ENCODE assay signal across 19 cellular contexts in genomic region chr1:113247355-113247754, GRCh38.
DNase-seq lines count a peak whose midpoint lies in the region; ATAC-seq and TF ChIP-seq lines count a peak whose summit lies in the region.
"Had no signal": no experiment of that assay in that cellular context is flagged by ENCODE, and none has a peak within 500 bp of the region (broad histone marks: within the 10 kb centered on the region; RNA-seq: fewer than 3 reads in every experiment).

No MANE protein-coding gene starts in this region.

- H3K36me3 ChIP-seq in GM23338 (ENCODE audit: insufficient read depth) (no peaks in the 10 kb centered on the region; the same call in 1 of the 2 replicates), body of pancreas (replicated peaks in 1 of 2; ENCODE audit: insufficient read depth in 1 of 2, low read depth in 2 of 2) (no peaks in the 10 kb centered on the region), suprapubic skin (no peaks in the 10 kb centered on the region)
- H3K36me3 ChIP-seq: MG63 had no signal

- no peak overlapping the region for H3K4me3 Mint-ChIP-seq in GM23338
- H3K4me3 Mint-ChIP-seq: CD4-positive, CD25-positive, alpha-beta regulatory T cell had no signal

- peaks cover 12% of the 10 kb centered on the region for H3K4me1 Mint-ChIP-seq in GM23338
- H3K4me1 Mint-ChIP-seq: CD4-positive, CD25-positive, alpha-beta regulatory T cell had no signal

- H4K20me1 ChIP-seq in GM23338 (replicated peaks; ENCODE audit: insufficient read depth), result no peaks in the 10 kb centered on the region

- DNase-seq in GM23338 (ENCODE audit: low spot score) (no peak), body of pancreas (peak; percentile 66 to 84 (median 72)), left colon (peak in 1 of 2 donors; percentile 58), suprapubic skin (ENCODE audit: low spot score in 2 of 2) (no peak), cerebellar cortex (ENCODE audit: low spot score) (no peak)
- no peak for DNase-seq in activated CD4-positive, alpha-beta T cell treated with anti-CD3 and anti-CD28 coated beads, Interleukin-2, amount 50 U/mL, for 1 hour
- DNase-seq: Calu3; CD4-positive, CD25-positive, alpha-beta regulatory T cell; HCEC 1CT; MG63; NCI-H1092 treated with DMSO at 0.1 percent for 48 hours; NCI-H1694 treated with DMSO at 0.1 percent for 48 hours; NCI-H345; NCI-H69; NK-92 treated with Interleukin-12 subunit alpha and Interleukin-12 subunit beta, amount 100 ng/mL, for 24 hours had no signal

- no peaks in the 10 kb centered on the region for H3K9me3 Mint-ChIP-seq in GM23338

- TF ChIP-seq POLR2A in body of pancreas (IDR thresholded peaks at IDR 0.05) (no peak), suprapubic skin (IDR thresholded peaks at IDR 0.05) (no peak)

- no peak overlapping the region for H3K4me2 ChIP-seq in GM23338
- H3K4me2 ChIP-seq: KMS-11 had no signal

- no peaks in the 10 kb centered on the region for H3K36me3 Mint-ChIP-seq in GM23338 (ENCODE audit: low read depth)
- H3K36me3 Mint-ChIP-seq: CD4-positive, CD25-positive, alpha-beta regulatory T cell had no signal

- H3K9me3 ChIP-seq in body of pancreas (no peaks in the 10 kb centered on the region), suprapubic skin (no peaks in the 10 kb centered on the region)
- H3K9me3 ChIP-seq: MG63 had no signal

- H3K4me1 ChIP-seq in GM23338 (ENCODE audit: insufficient read depth), result 0 out of 2 replicates have a peak, but pooled peaks cover 4% of the 10 kb centered on the region
- peaks cover 61% of the 10 kb centered on the region for H3K4me1 ChIP-seq in body of pancreas
- peaks cover 25% of the 10 kb centered on the region for H3K4me1 ChIP-seq in suprapubic skin

- WGBS in body of pancreas, 2 donors, result 37 to 42% methylated on average over 2 of the region's 2 CpGs
- WGBS in suprapubic skin, result 100% methylated on average over 1 of the region's 2 CpGs

- H3K4me3 ChIP-seq in GM23338, result no peak overlapping the region
- H3K4me3 ChIP-seq in body of pancreas, result no peak overlapping the region
- H3K4me3 ChIP-seq in suprapubic skin, result no peak overlapping the region
- H3K4me3 ChIP-seq: GM12878, MG63 had no signal

- H3K9me2 ChIP-seq in GM23338 (ENCODE audit: insufficient read depth), result peaks cover 6% of the 10 kb centered on the region; the same call in 1 of the 2 replicates

- no peak overlapping the region for H3K27ac Mint-ChIP-seq in GM23338
- H3K27ac Mint-ChIP-seq: CD4-positive, CD25-positive, alpha-beta regulatory T cell had no signal

- H3K27me3 Mint-ChIP-seq in GM23338 (ENCODE audit: insufficient read depth, low read depth, poor library complexity), result no peaks in the 10 kb centered on the region

- no peaks in the 10 kb centered on the region for H3K79me2 ChIP-seq in GM23338 (replicated peaks; ENCODE audit: insufficient read depth)

- no peaks in the 10 kb centered on the region for H3K27me3 ChIP-seq in GM23338 (ENCODE audit: insufficient read depth)
- H3K27me3 ChIP-seq in body of pancreas, result no peaks in the 10 kb centered on the region
- H3K27me3 ChIP-seq in suprapubic skin, result no peaks in the 10 kb centered on the region
- H3K27me3 ChIP-seq: MG63 had no signal

- intact Hi-C loops in body of pancreas (cut with DNase I), result no loop called here
- intact Hi-C loops in left colon (cut with DNase I, micrococcal nuclease), result no loop called here

- no peak for TF ChIP-seq EP300 in suprapubic skin (IDR thresholded peaks at IDR 0.05)

- TF ChIP-seq CTCF in GM23338 (conservative IDR thresholded peaks at IDR 0.05; ENCODE audit: low read depth in 2 of 2) (no peak), body of pancreas (IDR thresholded peaks at IDR 0.05) (no peak), suprapubic skin (IDR thresholded peaks at IDR 0.05) (no peak)

- no peaks in the 10 kb centered on the region for H3F3A ChIP-seq in GM23338 (replicated peaks; ENCODE audit: low read depth)

- H3K27ac ChIP-seq in GM23338 (ENCODE audit: low read depth) (no peak overlapping the region), body of pancreas (peak overlapping the region; percentile 52 to 70 (median 66)), suprapubic skin (peak overlapping the region; percentile 26)
- H3K27ac ChIP-seq: KMS-11 had no signal

- no peak for ATAC-seq in GM23338
- peak; percentile 80 for ATAC-seq in body of pancreas
- ATAC-seq in left colon, result peak; percentile 50
- ATAC-seq in GM19328 (IDR thresholded peaks at IDR 0.05; ENCODE audit: unreplicated experiment), result no peak
- ATAC-seq in GM21528 (IDR thresholded peaks at IDR 0.05; ENCODE audit: low FRiP score, unreplicated experiment), result no peak
- ATAC-seq: GM12878 had no signal

- H2AFZ ChIP-seq in GM23338, result 0 out of 2 replicates have a peak overlapping the region, but pooled peaks have one; percentile 74

TF ChIP-seq in GM23338, 12 proteins besides CTCF, POLR2A, EP300 and RAD21 (continues in another document):
- TF ChIP-seq STAT1 (IDR thresholded peaks at IDR 0.05; ENCODE audit: unreplicated experiment) (no peak), ZNF114 (CRISPR knock-in tag; IDR thresholded peaks at IDR 0.05) (no peak), CREB1 (CRISPR knock-in tag; IDR thresholded peaks at IDR 0.05; ENCODE audit: low read depth) (no peak), ZNF331 (CRISPR knock-in tag; IDR thresholded peaks at IDR 0.05; ENCODE audit: low read depth) (no peak), EZH2phosphoT487 (IDR thresholded peaks at IDR 0.05; ENCODE audit: unreplicated experiment) (no peak)
- TF ChIP-seq, protein P1, sequence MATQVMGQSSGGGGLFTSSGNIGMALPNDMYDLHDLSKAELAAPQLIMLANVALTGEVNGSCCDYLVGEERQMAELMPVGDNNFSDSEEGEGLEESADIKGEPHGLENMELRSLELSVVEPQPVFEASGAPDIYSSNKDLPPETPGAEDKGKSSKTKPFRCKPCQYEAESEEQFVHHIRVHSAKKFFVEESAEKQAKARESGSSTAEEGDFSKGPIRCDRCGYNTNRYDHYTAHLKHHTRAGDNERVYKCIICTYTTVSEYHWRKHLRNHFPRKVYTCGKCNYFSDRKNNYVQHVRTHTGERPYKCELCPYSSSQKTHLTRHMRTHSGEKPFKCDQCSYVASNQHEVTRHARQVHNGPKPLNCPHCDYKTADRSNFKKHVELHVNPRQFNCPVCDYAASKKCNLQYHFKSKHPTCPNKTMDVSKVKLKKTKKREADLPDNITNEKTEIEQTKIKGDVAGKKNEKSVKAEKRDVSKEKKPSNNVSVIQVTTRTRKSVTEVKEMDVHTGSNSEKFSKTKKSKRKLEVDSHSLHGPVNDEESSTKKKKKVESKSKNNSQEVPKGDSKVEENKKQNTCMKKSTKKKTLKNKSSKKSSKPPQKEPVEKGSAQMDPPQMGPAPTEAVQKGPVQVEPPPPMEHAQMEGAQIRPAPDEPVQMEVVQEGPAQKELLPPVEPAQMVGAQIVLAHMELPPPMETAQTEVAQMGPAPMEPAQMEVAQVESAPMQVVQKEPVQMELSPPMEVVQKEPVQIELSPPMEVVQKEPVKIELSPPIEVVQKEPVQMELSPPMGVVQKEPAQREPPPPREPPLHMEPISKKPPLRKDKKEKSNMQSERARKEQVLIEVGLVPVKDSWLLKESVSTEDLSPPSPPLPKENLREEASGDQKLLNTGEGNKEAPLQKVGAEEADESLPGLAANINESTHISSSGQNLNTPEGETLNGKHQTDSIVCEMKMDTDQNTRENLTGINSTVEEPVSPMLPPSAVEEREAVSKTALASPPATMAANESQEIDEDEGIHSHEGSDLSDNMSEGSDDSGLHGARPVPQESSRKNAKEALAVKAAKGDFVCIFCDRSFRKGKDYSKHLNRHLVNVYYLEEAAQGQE (IDR thresholded peaks at IDR 0.05; ENCODE audit: unreplicated experiment), result no peak

Comparison
In these comparisons a context has a peak if more than half of its experiments do, and no peak if none do; other contexts are left out.
1. ATAC-seq: peak in body of pancreas (single experiment) and left colon (single experiment); none in GM23338 (single experiment), GM19328 (single experiment) and GM21528 (single experiment).
2. DNase-seq: peak in body of pancreas (4 of 4); none in GM23338 (single experiment), suprapubic skin (0 of 2), activated CD4-positive, alpha-beta T cell treated with anti-CD3 and anti-CD28 coated beads, Interleukin-2, amount 50 U/mL, for 1 hour (single experiment) and cerebellar cortex (single experiment).